1 cellular context compared by ENCODE assay signal in genomic region chr1:85200870-85201339, GRCh38.
TF ChIP-seq lines count a peak whose summit lies in the region.

SYDE2 (minus strand) TSS chr1:85201016; CDS start chr1:85200996, 20 bp downstream.

TF ChIP-seq in HEK293, 187 proteins besides CTCF, POLR2A, EP300 and RAD21 (continued from another document):
- TF ChIP-seq, protein P1, sequence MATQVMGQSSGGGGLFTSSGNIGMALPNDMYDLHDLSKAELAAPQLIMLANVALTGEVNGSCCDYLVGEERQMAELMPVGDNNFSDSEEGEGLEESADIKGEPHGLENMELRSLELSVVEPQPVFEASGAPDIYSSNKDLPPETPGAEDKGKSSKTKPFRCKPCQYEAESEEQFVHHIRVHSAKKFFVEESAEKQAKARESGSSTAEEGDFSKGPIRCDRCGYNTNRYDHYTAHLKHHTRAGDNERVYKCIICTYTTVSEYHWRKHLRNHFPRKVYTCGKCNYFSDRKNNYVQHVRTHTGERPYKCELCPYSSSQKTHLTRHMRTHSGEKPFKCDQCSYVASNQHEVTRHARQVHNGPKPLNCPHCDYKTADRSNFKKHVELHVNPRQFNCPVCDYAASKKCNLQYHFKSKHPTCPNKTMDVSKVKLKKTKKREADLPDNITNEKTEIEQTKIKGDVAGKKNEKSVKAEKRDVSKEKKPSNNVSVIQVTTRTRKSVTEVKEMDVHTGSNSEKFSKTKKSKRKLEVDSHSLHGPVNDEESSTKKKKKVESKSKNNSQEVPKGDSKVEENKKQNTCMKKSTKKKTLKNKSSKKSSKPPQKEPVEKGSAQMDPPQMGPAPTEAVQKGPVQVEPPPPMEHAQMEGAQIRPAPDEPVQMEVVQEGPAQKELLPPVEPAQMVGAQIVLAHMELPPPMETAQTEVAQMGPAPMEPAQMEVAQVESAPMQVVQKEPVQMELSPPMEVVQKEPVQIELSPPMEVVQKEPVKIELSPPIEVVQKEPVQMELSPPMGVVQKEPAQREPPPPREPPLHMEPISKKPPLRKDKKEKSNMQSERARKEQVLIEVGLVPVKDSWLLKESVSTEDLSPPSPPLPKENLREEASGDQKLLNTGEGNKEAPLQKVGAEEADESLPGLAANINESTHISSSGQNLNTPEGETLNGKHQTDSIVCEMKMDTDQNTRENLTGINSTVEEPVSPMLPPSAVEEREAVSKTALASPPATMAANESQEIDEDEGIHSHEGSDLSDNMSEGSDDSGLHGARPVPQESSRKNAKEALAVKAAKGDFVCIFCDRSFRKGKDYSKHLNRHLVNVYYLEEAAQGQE (tag by site-specific recombination; IDR thresholded peaks at IDR 0.05): no peak
- TF ChIP-seq ZNF175 (tag by site-specific recombination; IDR thresholded peaks at IDR 0.05): no peak
- TF ChIP-seq ZNF366 (tag by site-specific recombination; conservative IDR thresholded peaks at IDR 0.05): no peak
- TF ChIP-seq ZNF10 (tag by site-specific recombination; IDR thresholded peaks at IDR 0.05): no peak
- TF ChIP-seq ZNF18 (tag by site-specific recombination; IDR thresholded peaks at IDR 0.05): no peak
- TF ChIP-seq ZNF324 (tag by site-specific recombination; IDR thresholded peaks at IDR 0.05): no peak
- TF ChIP-seq, protein P2, sequence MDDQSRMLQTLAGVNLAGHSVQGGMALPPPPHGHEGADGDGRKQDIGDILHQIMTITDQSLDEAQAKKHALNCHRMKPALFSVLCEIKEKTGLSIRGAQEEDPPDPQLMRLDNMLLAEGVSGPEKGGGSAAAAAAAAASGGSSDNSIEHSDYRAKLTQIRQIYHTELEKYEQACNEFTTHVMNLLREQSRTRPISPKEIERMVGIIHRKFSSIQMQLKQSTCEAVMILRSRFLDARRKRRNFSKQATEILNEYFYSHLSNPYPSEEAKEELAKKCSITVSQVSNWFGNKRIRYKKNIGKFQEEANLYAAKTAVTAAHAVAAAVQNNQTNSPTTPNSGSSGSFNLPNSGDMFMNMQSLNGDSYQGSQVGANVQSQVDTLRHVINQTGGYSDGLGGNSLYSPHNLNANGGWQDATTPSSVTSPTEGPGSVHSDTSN (CRISPR knock-in tag; IDR thresholded peaks at IDR 0.05): no peak
- TF ChIP-seq ZNF248 (tag by site-specific recombination; IDR thresholded peaks at IDR 0.05): no peak
- no peak for TF ChIP-seq ZNF704 (tag by site-specific recombination; IDR thresholded peaks at IDR 0.05)
